In the genomic region with DNA sequence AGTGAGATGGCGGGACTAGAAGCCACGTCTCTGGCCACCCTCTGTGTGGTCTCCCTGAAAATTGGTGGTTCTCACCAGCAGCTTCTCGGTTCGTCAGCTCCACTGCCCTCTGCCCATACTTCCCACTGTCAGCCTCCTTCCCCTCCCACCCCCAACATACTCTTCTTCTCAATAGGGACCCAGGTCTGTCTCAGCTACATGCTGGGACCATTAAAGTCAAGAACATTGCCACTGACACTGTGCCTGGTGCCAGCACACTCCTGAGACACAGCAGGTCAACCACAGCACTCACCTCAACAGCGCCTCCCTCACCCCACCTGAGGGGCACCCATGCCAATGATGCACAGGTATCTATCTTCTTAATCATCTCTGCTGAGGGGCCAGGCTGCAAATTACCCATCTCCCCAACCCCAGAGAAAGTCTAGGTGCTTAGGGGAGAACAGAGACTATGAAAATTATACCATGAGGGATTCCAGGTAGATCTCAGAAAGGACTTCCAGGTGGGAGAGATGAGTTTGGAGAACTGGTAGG, we compare ENCODE assay signal across 15 cellular contexts. TPM values are rescaled to one million over a fixed set of nuclear protein-coding genes. Genes with fewer than 3 reads are reported as not detected.
DNase-seq lines count a peak whose midpoint lies in the region; ATAC-seq and TF ChIP-seq lines count a peak whose summit lies in the region.
"Had no signal": no experiment of that assay in that cellular context is flagged by ENCODE, and none has a peak within 500 bp of the region (broad histone marks: within the 10 kb centered on the region; RNA-seq: fewer than 3 reads in every experiment).

No MANE protein-coding gene starts in this region.

- H3K4me3 Mint-ChIP-seq in WTC11, result peak overlapping the region; percentile 78
- H3K4me3 Mint-ChIP-seq in memory B cell, result peak overlapping the region; percentile 14

- no peak for TF ChIP-seq CTCF in WTC11 (IDR thresholded peaks at IDR 0.05)
- no peak for TF ChIP-seq CTCF in uterus (IDR thresholded peaks at IDR 0.05)

- H3K4me3 ChIP-seq in uterus, result no peak overlapping the region

- H3K27ac Mint-ChIP-seq in WTC11 (no peak overlapping the region), memory B cell (no peak overlapping the region)

- POLR2A ChIA-PET in WTC11 (lab: Charles Lee), result interaction anchor here (0.6 kb wide), 1 partner anchor 79 kb away, joined by 3 read pairs; no protein-coding TSS in a partner anchor

- H3K27me3 Mint-ChIP-seq in WTC11 (ENCODE audit: low read depth) (peaks cover 43% of the 10 kb centered on the region), memory B cell (peaks cover 29% of the 10 kb centered on the region)

- ATAC-seq in WTC11 (no peak), memory B cell (ENCODE audit: low read depth) (no peak), HG02973 (IDR thresholded peaks at IDR 0.05; ENCODE audit: unreplicated experiment) (no peak)
- ATAC-seq: psoas muscle had no signal

- no peaks in the 10 kb centered on the region for H3K4me1 ChIP-seq in uterus

- no peaks in the 10 kb centered on the region for H3K27me3 ChIP-seq in uterus

- H3K36me3 Mint-ChIP-seq in WTC11 (0 out of 2 replicates have a peak, but pooled peaks cover 2% of the 10 kb centered on the region), memory B cell (no peaks in the 10 kb centered on the region)

- no peaks in the 10 kb centered on the region for H3K36me3 ChIP-seq in uterus
- H3K36me3 ChIP-seq: tibial artery had no signal

- no peaks in the 10 kb centered on the region for H3K9me3 Mint-ChIP-seq in WTC11
- no peaks in the 10 kb centered on the region for H3K9me3 Mint-ChIP-seq in memory B cell

- CTCF ChIA-PET in WTC11 (lab: Charles Lee), result interaction anchor here (1.0 to 6.8 kb wide), 6 partner anchors 15 to 167 kb away, joined by 3 to 191 read pairs (median 46); partner anchors contain the start of gene ARL5C

- peaks cover 16% of the 10 kb centered on the region for H3K4me1 Mint-ChIP-seq in WTC11
- peaks cover 18% of the 10 kb centered on the region for H3K4me1 Mint-ChIP-seq in memory B cell

- H3K27ac ChIP-seq in uterus, result peak overlapping the region; percentile 96 to 99
- H3K27ac ChIP-seq: psoas muscle had no signal

- no peak for TF ChIP-seq POLR2A in uterus (IDR thresholded peaks at IDR 0.05)

- intact Hi-C loops in uterus (cut with DNase I; ENCODE audit: low total_unique reads), result no loop called here

- no peaks in the 10 kb centered on the region for H3K9me3 ChIP-seq in uterus
- H3K9me3 ChIP-seq: psoas muscle, tibial artery had no signal

- peak; percentile 6 for DNase-seq in stimulated activated CD4-positive, alpha-beta T cell treated with anti-CD3 and anti-CD28 coated beads, Interleukin-4, amount 100 ng/mL, for 1 hour
- no peak for DNase-seq in stimulated activated CD4-positive, alpha-beta T cell treated with anti-CD3 and anti-CD28 coated beads, Interleukin-2, amount 100 ng/mL, for 48 hours
- no peak for DNase-seq in WTC11 (ENCODE audit: low spot score)
- DNase-seq in memory B cell (ENCODE audit: low spot score in 2 of 2), result no peak
- no peak for DNase-seq in uterus
- no peak for DNase-seq in NCI-H1694 treated with DMSO at 0.1 percent for 48 hours (lab: John Stamatoyannopoulos, UW)
- no peak for DNase-seq in DMS53 (lab: John Stamatoyannopoulos, UW)
- DNase-seq: activated CD4-positive, CD25-positive, alpha-beta regulatory T cell; Karpas-422; NCI-H1436 treated with DMSO at 0.1 percent for 48 hours; NCI-H524; tibial artery had no signal

TF ChIP-seq in WTC11, 78 proteins besides CTCF, POLR2A, EP300 and RAD21:
- TF ChIP-seq, protein P1, sequence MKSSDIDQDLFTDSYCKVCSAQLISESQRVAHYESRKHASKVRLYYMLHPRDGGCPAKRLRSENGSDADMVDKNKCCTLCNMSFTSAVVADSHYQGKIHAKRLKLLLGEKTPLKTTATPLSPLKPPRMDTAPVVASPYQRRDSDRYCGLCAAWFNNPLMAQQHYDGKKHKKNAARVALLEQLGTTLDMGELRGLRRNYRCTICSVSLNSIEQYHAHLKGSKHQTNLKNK (CRISPR knock-in tag; IDR thresholded peaks at IDR 0.05), result no peak
- TF ChIP-seq FOXJ3 (CRISPR knock-in tag; IDR thresholded peaks at IDR 0.05; ENCODE audit: borderline replicate concordance) (no peak), TEAD4 (CRISPR knock-in tag; IDR thresholded peaks at IDR 0.05) (no peak), ARID4B (CRISPR knock-in tag; IDR thresholded peaks at IDR 0.05; ENCODE audit: borderline replicate concordance) (no peak), NR2C2 (CRISPR knock-in tag; IDR thresholded peaks at IDR 0.05) (no peak), TP53 (CRISPR knock-in tag; IDR thresholded peaks at IDR 0.05) (no peak), AR (CRISPR knock-in tag; IDR thresholded peaks at IDR 0.05) (no peak), SP1 (CRISPR knock-in tag; conservative IDR thresholded peaks at IDR 0.05) (no peak), ZBTB21 (CRISPR knock-in tag; IDR thresholded peaks at IDR 0.05; ENCODE audit: borderline replicate concordance) (no peak), ZNF396 (CRISPR knock-in tag; IDR thresholded peaks at IDR 0.05; ENCODE audit: borderline replicate concordance) (no peak), ZNF219 (CRISPR knock-in tag; IDR thresholded peaks at IDR 0.05; ENCODE audit: borderline replicate concordance) (no peak)
- TF ChIP-seq, protein P2, sequence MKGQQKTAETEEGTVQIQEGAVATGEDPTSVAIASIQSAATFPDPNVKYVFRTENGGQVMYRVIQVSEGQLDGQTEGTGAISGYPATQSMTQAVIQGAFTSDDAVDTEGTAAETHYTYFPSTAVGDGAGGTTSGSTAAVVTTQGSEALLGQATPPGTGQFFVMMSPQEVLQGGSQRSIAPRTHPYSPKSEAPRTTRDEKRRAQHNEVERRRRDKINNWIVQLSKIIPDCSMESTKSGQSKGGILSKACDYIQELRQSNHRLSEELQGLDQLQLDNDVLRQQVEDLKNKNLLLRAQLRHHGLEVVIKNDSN (CRISPR knock-in tag; IDR thresholded peaks at IDR 0.05), result no peak
- TF ChIP-seq, protein P3, sequence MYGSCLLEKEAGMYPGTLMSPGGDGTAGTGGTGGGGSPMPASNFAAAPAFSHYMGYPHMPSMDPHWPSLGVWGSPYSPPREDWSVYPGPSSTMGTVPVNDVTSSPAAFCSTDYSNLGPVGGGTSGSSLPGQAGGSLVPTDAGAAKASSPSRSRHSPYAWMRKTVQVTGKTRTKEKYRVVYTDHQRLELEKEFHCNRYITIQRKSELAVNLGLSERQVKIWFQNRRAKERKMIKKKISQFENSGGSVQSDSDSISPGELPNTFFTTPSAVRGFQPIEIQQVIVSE (CRISPR knock-in tag; IDR thresholded peaks at IDR 0.05; ENCODE audit: borderline replicate concordance), result no peak
TF ChIP-seq in WTC11: peak in this region for 0.

RNA-seq across cellular contexts. Expression of gene PLXDC1, which starts 1.3 kb away (rescaled TPM):
- total RNA-seq in WTC11 (2021), result 4.1 to 5.4 TPM (median 4.1 TPM) in 3 replicates
- 10 to 100 TPM in 3 of 4 donors, 1 to 10 TPM in 1; 3.3 to 45.1 (median 21.5) TPM for total RNA-seq in uterus

RNA-seq across cellular contexts. Expression of gene ARL5C, which starts 15.8 kb away (rescaled TPM):
- total RNA-seq in WTC11 (2021), result not detected in 3 replicates
- total RNA-seq in uterus, result not detected
- total RNA-seq: frontal cortex had no signal

RNA-seq across cellular contexts. Expression of gene CACNB1, which starts 47.3 kb away (rescaled TPM):
- 11.2 to 17.0 TPM (median 11.9 TPM) in 3 replicates for total RNA-seq in WTC11 (2021)
- 10 to 100 TPM in 2 of 4 donors, 1 to 10 TPM in 2; 5.6 to 23.3 (median 8.4) TPM for total RNA-seq in uterus

RNA-seq across cellular contexts. Expression of gene RPL19, which starts 49.9 kb away (rescaled TPM):
- 1,970 to 2,019 TPM (median 2,012 TPM) in 3 replicates for total RNA-seq in WTC11 (2021)
- 1,000 to 10,000 TPM; 1,469 to 5,936 (median 3,528) TPM for total RNA-seq in uterus
